8 cellular contexts compared by ENCODE assay signal in genomic region chr11:64268687-64269379, GRCh38. TPM values are rescaled to one million over a fixed set of nuclear protein-coding genes. Genes with fewer than 3 reads are reported as not detected.
DNase-seq lines count a peak whose midpoint lies in the region; ATAC-seq and TF ChIP-seq lines count a peak whose summit lies in the region.

No MANE protein-coding gene starts in this region.

- peak; percentile 31 for DNase-seq in activated CD4-positive, alpha-beta T cell treated with anti-CD3 and anti-CD28 coated beads for 1 hour
- DNase-seq in activated CD4-positive, alpha-beta T cell treated with anti-CD3 and anti-CD28 coated beads, Interleukin-2, amount 50 U/mL, for 4 hours = no peak
- DNase-seq in NCI-H460 (ENCODE audit: extremely low read depth, low read depth) = peak; percentile 43
- peak; percentile 74 for DNase-seq in activated naive CD8-positive, alpha-beta T cell treated with anti-CD3 and anti-CD28 coated beads, Interleukin-2, amount 10 ng/mL, durations not matched to agents 7 days and 5 days
- peak; percentile 82 for DNase-seq in right atrium auricular region (ENCODE audit: low spot score)
- peak; percentile 16 for DNase-seq in renal cortical epithelial cell (ENCODE audit: low read depth)

- peak overlapping the region; percentile 96 for H3K27ac Mint-ChIP-seq in activated naive CD8-positive, alpha-beta T cell treated with anti-CD3 and anti-CD28 coated beads, Interleukin-2, amount 10 ng/mL, durations not matched to agents 7 days and 5 days

- H3K4me1 Mint-ChIP-seq in activated naive CD8-positive, alpha-beta T cell treated with anti-CD3 and anti-CD28 coated beads, Interleukin-2, amount 10 ng/mL, durations not matched to agents 7 days and 5 days = peaks cover 23% of the 10 kb centered on the region

- POLR2A ChIA-PET in activated naive CD8-positive, alpha-beta T cell treated with anti-CD3 and anti-CD28 coated beads, Interleukin-2, amount 10 ng/mL, durations not matched to agents 7 days and 5 days (lab: Charles Lee) = interaction anchor here (0.6 to 6.0 kb wide), 15 partner anchors 8 to 86 kb away, joined by 3 to 94 read pairs (median 13); partner anchors contain the start of genes BAD, ESRRA, FERMT3 and FKBP2

- H3K36me3 ChIP-seq in right atrium auricular region = peaks cover 13% of the 10 kb centered on the region

- peaks cover 6% of the 10 kb centered on the region for H3K36me3 Mint-ChIP-seq in activated naive CD8-positive, alpha-beta T cell treated with anti-CD3 and anti-CD28 coated beads, Interleukin-2, amount 10 ng/mL, durations not matched to agents 7 days and 5 days

- H3K4me3 Mint-ChIP-seq in activated naive CD8-positive, alpha-beta T cell treated with anti-CD3 and anti-CD28 coated beads, Interleukin-2, amount 10 ng/mL, durations not matched to agents 7 days and 5 days = peak overlapping the region; percentile 96

- no peaks in the 10 kb centered on the region for H3K27me3 ChIP-seq in right atrium auricular region

- H3K27ac ChIP-seq in right atrium auricular region = peak overlapping the region; percentile 93 to 98

- peak overlapping the region; percentile 59 to 72 for H3K4me3 ChIP-seq in right atrium auricular region

- peak; percentile 13 for ATAC-seq in HG02759 (IDR thresholded peaks at IDR 0.05; ENCODE audit: unreplicated experiment)
- ATAC-seq in activated naive CD8-positive, alpha-beta T cell treated with anti-CD3 and anti-CD28 coated beads, Interleukin-2, amount 10 ng/mL, durations not matched to agents 7 days and 5 days (ENCODE audit: low read depth) = peak; percentile 23
- ATAC-seq in HG03025 (IDR thresholded peaks at IDR 0.05; ENCODE audit: low FRiP score, unreplicated experiment) = no peak

- H3K27me3 Mint-ChIP-seq in activated naive CD8-positive, alpha-beta T cell treated with anti-CD3 and anti-CD28 coated beads, Interleukin-2, amount 10 ng/mL, durations not matched to agents 7 days and 5 days = no peaks in the 10 kb centered on the region

- no peak for TF ChIP-seq CTCF in right atrium auricular region (IDR thresholded peaks at IDR 0.05)

- H3K9me3 ChIP-seq in right atrium auricular region = no peaks in the 10 kb centered on the region

- peaks cover 0 to 45% of the 10 kb centered on the region in 2 donors for H3K4me1 ChIP-seq in right atrium auricular region

- no peaks in the 10 kb centered on the region for H3K9me3 Mint-ChIP-seq in activated naive CD8-positive, alpha-beta T cell treated with anti-CD3 and anti-CD28 coated beads, Interleukin-2, amount 10 ng/mL, durations not matched to agents 7 days and 5 days

RNA-seq across cellular contexts. Expression of gene BAD, which starts 15.6 kb away (rescaled TPM):
- 66.2 and 68.0 TPM in 2 replicates for total RNA-seq in NCI-H460 (2014; rRNA removed; shearing (Covaris generic))
- 54.9 and 76.6 TPM in 2 replicates for polyA plus RNA-seq in NCI-H460 (2014; cell fraction: nucleus; rRNA removed)
- total RNA-seq in activated naive CD8-positive, alpha-beta T cell treated with anti-CD3 and anti-CD28 coated beads, Interleukin-2, amount 10 ng/mL, durations not matched to agents 7 days and 5 days = 10 to 100 TPM; 32.9 to 35.8 TPM
- 100 to 1,000 TPM; 120 to 122 TPM for total RNA-seq in right atrium auricular region
- total RNA-seq in renal cortical epithelial cell = 66.7 and 93.4 TPM in 2 replicates

RNA-seq across cellular contexts. Expression of gene GPR137, which starts 16.8 kb away (rescaled TPM):
- total RNA-seq in NCI-H460 (2014; rRNA removed; shearing (Covaris generic)) = 16.4 and 20.0 TPM in 2 replicates
- 12.1 and 23.8 TPM in 2 replicates for polyA plus RNA-seq in NCI-H460 (2014; cell fraction: nucleus; rRNA removed)
- 10 to 100 TPM; 31.3 to 32.7 TPM for total RNA-seq in activated naive CD8-positive, alpha-beta T cell treated with anti-CD3 and anti-CD28 coated beads, Interleukin-2, amount 10 ng/mL, durations not matched to agents 7 days and 5 days
- total RNA-seq in right atrium auricular region (10 to 100 TPM; 22.1 to 23.5 TPM), renal cortical epithelial cell (9.9 and 18.9 TPM in 2 replicates)

RNA-seq across cellular contexts. Expression of gene PLCB3, which starts 17.5 kb away (rescaled TPM):
- 15.4 and 16.2 TPM in 2 replicates for total RNA-seq in NCI-H460 (2014; rRNA removed; shearing (Covaris generic))
- polyA plus RNA-seq in NCI-H460 (2014; cell fraction: nucleus; rRNA removed) = 44.4 and 48.1 TPM in 2 replicates
- total RNA-seq in activated naive CD8-positive, alpha-beta T cell treated with anti-CD3 and anti-CD28 coated beads, Interleukin-2, amount 10 ng/mL, durations not matched to agents 7 days and 5 days = 10 to 100 TPM; 18.6 to 18.9 TPM
- total RNA-seq in right atrium auricular region (10 to 100 TPM in 1 of 2 donors, 1 to 10 TPM in 1; 7.5 to 15.5 TPM), renal cortical epithelial cell (29.7 and 44.3 TPM in 2 replicates)

RNA-seq across cellular contexts. Expression of gene PPP1R14B, which starts 22.1 kb away (rescaled TPM):
- 184 and 245 TPM in 2 replicates for total RNA-seq in NCI-H460 (2014; rRNA removed; shearing (Covaris generic))
- 215 and 240 TPM in 2 replicates for polyA plus RNA-seq in NCI-H460 (2014; cell fraction: nucleus; rRNA removed)
- 100 to 1,000 TPM; 122 to 124 TPM for total RNA-seq in activated naive CD8-positive, alpha-beta T cell treated with anti-CD3 and anti-CD28 coated beads, Interleukin-2, amount 10 ng/mL, durations not matched to agents 7 days and 5 days
- total RNA-seq in right atrium auricular region (10 to 100 TPM; 76.4 to 99.2 TPM), renal cortical epithelial cell (131 and 369 TPM in 2 replicates)

RNA-seq across cellular contexts. Expression of gene KCNK4, which starts 22.3 kb away (rescaled TPM):
- total RNA-seq in NCI-H460 (2014; rRNA removed; shearing (Covaris generic)) = 0.10 TPM in 1 of 2 replicates, not detected in the other
- not detected in 2 replicates for polyA plus RNA-seq in NCI-H460 (2014; cell fraction: nucleus; rRNA removed)
- not detected for total RNA-seq in activated naive CD8-positive, alpha-beta T cell treated with anti-CD3 and anti-CD28 coated beads, Interleukin-2, amount 10 ng/mL, durations not matched to agents 7 days and 5 days
- total RNA-seq in right atrium auricular region = not detected
- not detected in 2 replicates for total RNA-seq in renal cortical epithelial cell

Comparison
In these comparisons a context has a peak if more than half of its experiments do, and no peak if none do; other contexts are left out.
1. DNase-seq: peak in activated CD4-positive, alpha-beta T cell treated with anti-CD3 and anti-CD28 coated beads for 1 hour (single experiment), NCI-H460 (single experiment), activated naive CD8-positive, alpha-beta T cell treated with anti-CD3 and anti-CD28 coated beads, Interleukin-2, amount 10 ng/mL, durations not matched to agents 7 days and 5 days (single experiment), right atrium auricular region (single experiment) and renal cortical epithelial cell (single experiment); none in activated CD4-positive, alpha-beta T cell treated with anti-CD3 and anti-CD28 coated beads, Interleukin-2, amount 50 U/mL, for 4 hours (0 of 2).